8 cellular contexts compared by ENCODE assay signal in genomic region chr20:44643596-44644383, GRCh38.
DNase-seq lines count a peak whose midpoint lies in the region; ATAC-seq and TF ChIP-seq lines count a peak whose summit lies in the region.

No MANE protein-coding gene starts in this region.

- no peak for TF ChIP-seq CTCF in GM12865 (IDR thresholded peaks at IDR 0.05; ENCODE audit: insufficient read depth, low read depth, low read length, missing control alignments)
- no peak for TF ChIP-seq CTCF in RWPE1 (conservative IDR thresholded peaks at IDR 0.05; ENCODE audit: low read depth)

- H3K4me3 ChIP-seq in GM12865 (ENCODE audit: low read depth, low read length), result peak overlapping the region; percentile 46; the same call in 1 of the 2 replicates

- POLR2A ChIA-PET in RWPE1 (lab: Yijun Ruan, JAX; ENCODE audit: low non-redundant PET), result no interaction called here

- CTCF ChIA-PET in RWPE1 (lab: Yijun Ruan, JAX), result interaction anchor here (0.7 to 1.5 kb wide), 4 partner anchors 9 to 235 kb away, joined by 3 to 5 read pairs (median 4); no protein-coding TSS in a partner anchor

- ATAC-seq in GM21717 (IDR thresholded peaks at IDR 0.05; ENCODE audit: unreplicated experiment), result no peak

- H3K27ac ChIP-seq in RWPE1, result peak overlapping the region; percentile 93

- DNase-seq in GM12865 (ENCODE audit: low read depth) (peak; percentile 53), RWPE1 (ENCODE audit: low spot score) (peak; percentile 88), astrocyte of the hippocampus (ENCODE audit: low read depth, low spot score) (peak; percentile 76), iPS-NIHi7 (ENCODE audit: extremely low spot score) (peak; percentile 73), NCI-H510A (lab: John Stamatoyannopoulos, UW) (no peak), NCI-H1930 (lab: John Stamatoyannopoulos, UW) (no peak)
- DNase-seq in stimulated activated CD8-positive, alpha-beta memory T cell treated with anti-CD3 and anti-CD28 coated beads, Interleukin-4, amount 100 ng/mL, for 48 hours, result peak; percentile 59

Comparison
In these comparisons a context has a peak if more than half of its experiments do, and no peak if none do; other contexts are left out.
1. DNase-seq: peak in GM12865 (single experiment), RWPE1 (single experiment), astrocyte of the hippocampus (single experiment), iPS-NIHi7 (single experiment) and stimulated activated CD8-positive, alpha-beta memory T cell treated with anti-CD3 and anti-CD28 coated beads, Interleukin-4, amount 100 ng/mL, for 48 hours (single experiment); none in NCI-H510A (single experiment) and NCI-H1930 (0 of 2).